ENCODE assay signal across 8 cellular contexts in the genomic region with DNA sequence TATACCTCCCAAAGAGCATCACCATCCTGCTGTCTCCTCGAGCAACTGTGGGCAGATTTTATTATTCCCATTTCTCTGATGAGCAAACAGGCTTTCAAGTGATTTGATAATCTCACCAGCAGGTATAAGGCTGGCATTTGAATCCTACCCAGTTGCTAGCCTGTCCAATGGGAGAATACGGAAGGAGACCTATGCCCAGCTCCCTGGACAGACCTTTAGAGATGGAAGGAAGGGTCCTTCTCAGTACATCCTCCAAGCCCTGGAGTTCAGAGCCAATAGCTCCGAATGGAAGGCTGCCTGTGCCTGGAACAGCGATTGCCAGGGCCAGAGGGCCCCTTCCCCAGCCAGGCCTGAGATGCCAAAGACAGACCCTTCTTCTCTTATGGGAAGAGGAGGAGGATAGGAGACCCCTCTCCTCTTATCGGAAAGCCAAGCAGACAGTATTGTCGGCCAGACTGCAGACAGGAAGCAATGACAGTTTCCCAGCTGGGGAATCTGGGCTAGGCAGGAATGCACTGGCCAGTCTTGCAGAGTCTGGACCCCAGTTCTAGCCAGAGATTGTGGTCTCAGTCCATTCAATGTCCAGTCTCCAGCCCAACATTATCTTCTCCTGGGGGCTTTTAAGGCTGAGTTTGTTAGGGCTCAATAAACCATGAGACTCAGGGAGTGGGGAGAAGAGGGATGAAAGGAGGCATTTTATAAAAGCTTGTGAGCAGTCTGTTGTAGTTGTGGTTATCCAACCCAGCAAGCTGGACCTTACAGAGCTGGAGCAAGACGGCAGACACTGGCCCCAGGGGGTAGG. TPM values are rescaled to one million over a fixed set of nuclear protein-coding genes. Genes with fewer than 3 reads are reported as not detected.
DNase-seq lines count a peak whose midpoint lies in the region; ATAC-seq, FAIRE-seq and TF ChIP-seq lines count a peak whose summit lies in the region.

No MANE protein-coding gene starts in this region.

- peak overlapping the region; percentile 98 for H3K4me2 ChIP-seq in GM12878 (ENCODE audit: control insufficient read depth, insufficient read depth)

- RAD21 ChIA-PET in GM12878 (lab: Charles Lee; ENCODE audit: unreplicated experiment), result interaction anchor here (1.0 to 5.2 kb wide), 3 partner anchors 27 to 41 kb away, joined by 3 to 39 read pairs (median 36); no protein-coding TSS in a partner anchor

- BruUV-seq in GM12878 (replicated peaks; lab: Mats Ljungman, UMichigan), result no TSS peak

- H3K4me1 Mint-ChIP-seq in activated CD4-positive, alpha-beta T cell treated with anti-CD3 and anti-CD28 coated beads, Interleukin-2, amount 10 ng/mL, durations not matched to agents 24 days and 14 days, result peaks cover 71% of the 10 kb centered on the region

- peak overlapping the region; percentile 88 for H3K4me3 Mint-ChIP-seq in activated CD4-positive, alpha-beta T cell treated with anti-CD3 and anti-CD28 coated beads, Interleukin-2, amount 10 ng/mL, durations not matched to agents 24 days and 14 days

- SMC1A ChIA-PET in GM12878 (lab: Charles Lee; ENCODE audit: uncharacterized antibody, unreplicated experiment), result interaction anchor here (2.4 to 4.9 kb wide), 2 partner anchors 27 to 41 kb away, joined by 8 to 27 read pairs; no protein-coding TSS in a partner anchor

- no peaks in the 10 kb centered on the region for H3K9me3 ChIP-seq in GM12878 (replicated peaks; ENCODE audit: control insufficient read depth, insufficient read depth, low read length)
- no peaks in the 10 kb centered on the region for H3K9me3 ChIP-seq in liver (ENCODE audit: control insufficient read depth in 4 of 4, low read length in 3 of 4)
- no peaks in the 10 kb centered on the region for H3K9me3 ChIP-seq in thymus (ENCODE audit: control insufficient read depth)

- H3K4me1 ChIP-seq in GM12878 (ENCODE audit: control insufficient read depth, insufficient read depth, low read length) (peaks cover 59% of the 10 kb centered on the region), liver (ENCODE audit: control insufficient read depth in 4 of 4, insufficient read depth in 4 of 4, low read length in 3 of 4) (peaks cover 16 to 62% (median 43%) of the 10 kb centered on the region in 4 donors), thymus (ENCODE audit: control insufficient read depth, insufficient read depth, low read length) (peaks cover 44% of the 10 kb centered on the region)

- TF ChIP-seq RAD21 in GM12878 (IDR thresholded peaks at IDR 0.05; ENCODE audit: insufficient read depth, low read depth, low read length), result no peak
- no peak for TF ChIP-seq RAD21 in liver (IDR thresholded peaks at IDR 0.05)

- in situ Hi-C loops in GM12878 (cut with MboI), result no loop called here

- no peak for TF ChIP-seq POLR2A in GM12878 (IDR thresholded peaks at IDR 0.05; ENCODE audit: low read depth, low read length)

- H3K4me3 ChIP-seq in GM12878, result peak overlapping the region; percentile 70
- peak overlapping the region; percentile 74 to 85 (median 83) for H3K4me3 ChIP-seq in liver (ENCODE audit: low read depth in 1 of 3, low read length in 3 of 3)
- peak overlapping the region; percentile 77 for H3K4me3 ChIP-seq in thymus (ENCODE audit: low read length)

- ATAC-seq in GM12878, result no peak
- ATAC-seq in HG03196 (IDR thresholded peaks at IDR 0.05; ENCODE audit: unreplicated experiment), result no peak

- CTCF ChIA-PET in GM12878 (lab: Yijun Ruan, JAX), result interaction anchor here (0.9 to 11.6 kb wide), 4 partner anchors 8 to 47 kb away, joined by 6 to 117 read pairs (median 50); no protein-coding TSS in a partner anchor

- no peaks in the 10 kb centered on the region for H3K9me3 Mint-ChIP-seq in activated CD4-positive, alpha-beta T cell treated with anti-CD3 and anti-CD28 coated beads, Interleukin-2, amount 10 ng/mL, durations not matched to agents 24 days and 14 days

- H3K79me2 ChIP-seq in GM12878 (ENCODE audit: control insufficient read depth, insufficient read depth, low read length), result peaks cover 51% of the 10 kb centered on the region

- H3K27ac Mint-ChIP-seq in activated CD4-positive, alpha-beta T cell treated with anti-CD3 and anti-CD28 coated beads, Interleukin-2, amount 10 ng/mL, durations not matched to agents 24 days and 14 days, result peak overlapping the region; percentile 69

- H3K27ac ChIP-seq in GM12878 (ENCODE audit: control insufficient read depth, insufficient read depth), result no peak overlapping the region
- H3K27ac ChIP-seq in liver (ENCODE audit: low read depth in 1 of 2, low read length in 2 of 2), result peak overlapping the region; percentile 58 to 66
- no peak overlapping the region for H3K27ac ChIP-seq in thymus (ENCODE audit: low read depth)

- FAIRE-seq in GM12878 (lab: Jason Lieb, UNC), result no peak

- H3K27me3 ChIP-seq in GM12878 (replicated peaks in 1 of 2; ENCODE audit: control insufficient read depth in 2 of 2, insufficient read depth in 2 of 2, low read length in 1 of 2) (no peaks in the 10 kb centered on the region; a peak in 1 of 4 replicates), liver (ENCODE audit: control insufficient read depth in 4 of 4, insufficient read depth in 4 of 4, low read length in 3 of 4) (no peaks in the 10 kb centered on the region), thymus (ENCODE audit: control insufficient read depth, insufficient read depth) (no peaks in the 10 kb centered on the region)

- intact Hi-C loops in activated CD4-positive, alpha-beta T cell treated with anti-CD3 and anti-CD28 coated beads, Interleukin-2, amount 10 ng/mL, durations not matched to agents 24 days and 14 days (cut with micrococcal nuclease), result loop anchor here (5.0 kb wide), 1 partner anchor 253 kb away; no protein-coding TSS in a partner anchor
- intact Hi-C loops in GM12878 (cut with micrococcal nuclease; ENCODE audit: unreplicated experiment), result loop anchor here (5.0 to 10.0 kb wide), 2 partner anchors 42 to 250 kb away; no protein-coding TSS in a partner anchor

- no peak overlapping the region for H2AFZ ChIP-seq in GM12878 (ENCODE audit: control insufficient read depth, low read depth, low read length)

- POLR2A ChIA-PET in GM12878 (lab: Charles Lee), result interaction anchor here (0.9 to 5.8 kb wide), 3 partner anchors 26 to 134 kb away, joined by 3 to 96 read pairs (median 3); no protein-coding TSS in a partner anchor

- no peak for DNase-seq in activated CD4-positive, alpha-beta T cell treated with anti-CD3 and anti-CD28 coated beads, Interleukin-2, amount 10 ng/mL, durations not matched to agents 24 days and 14 days
- no peak for DNase-seq in activated CD4-positive, alpha-beta T cell treated with anti-CD3 and anti-CD28 coated beads, Interleukin-2, amount 50 U/mL, for 1 hour
- DNase-seq in GM12878 (ENCODE audit: low read depth, low spot score) (no peak), NK-92 (lab: John Stamatoyannopoulos, UW; ENCODE audit: unreplicated experiment) (no peak)
- DNase-seq in stimulated activated CD4-positive, alpha-beta T cell treated with anti-CD3 and anti-CD28 coated beads, Interleukin-4, amount 100 ng/mL, for 4 hours, result no peak

- H4K20me1 ChIP-seq in GM12878 (ENCODE audit: control insufficient read depth, insufficient read depth), result 0 out of 2 replicates have a peak, but pooled peaks cover 2% of the 10 kb centered on the region

- TF ChIP-seq CTCF in GM12878 (IDR thresholded peaks at IDR 0.05 in 2 of 3, conservative IDR thresholded peaks at IDR 0.05 in 1 of 3; ENCODE audit: control insufficient read depth in 2 of 3, extremely low read depth in 1 of 3, insufficient read depth in 1 of 3, low read depth in 3 of 3, low read length in 3 of 3) (no peak), liver (IDR thresholded peaks at IDR 0.05; ENCODE audit: low read depth, low read length, missing input control) (no peak)

- H3K36me3 ChIP-seq in GM12878 (ENCODE audit: control insufficient read depth in 2 of 2, insufficient read depth in 2 of 2, low read length in 1 of 2) (no peaks in the 10 kb centered on the region), liver (ENCODE audit: control insufficient read depth in 4 of 4, insufficient read depth in 3 of 4, low read depth in 1 of 4, low read length in 3 of 4) (no peaks in the 10 kb centered on the region), thymus (ENCODE audit: control insufficient read depth, insufficient read depth) (no peaks in the 10 kb centered on the region)

- no peak for TF ChIP-seq EP300 in GM12878 (IDR thresholded peaks at IDR 0.05; ENCODE audit: borderline replicate concordance in 1 of 2, control insufficient read depth in 1 of 2, low read depth in 2 of 2, low read length in 2 of 2)

- H3K9ac ChIP-seq in GM12878 (ENCODE audit: control insufficient read depth, insufficient read depth, low read length), result peak overlapping the region; percentile 52
- peak overlapping the region; percentile 58 to 80 for H3K9ac ChIP-seq in liver (ENCODE audit: low read depth in 1 of 2, low read length in 2 of 2)

- WGBS in GM12878 (ENCODE audit: insufficient coverage, insufficient replicate concordance, low lambda C conversion rate, missing lambda C conversion rate), result 62% methylated on average over 7 of the region's 7 CpGs
- WGBS in liver, result 55% methylated on average over 7 of the region's 7 CpGs
- 80% methylated on average over 7 of the region's 7 CpGs for WGBS in thymus

- peaks cover 5% of the 10 kb centered on the region for H3K27me3 Mint-ChIP-seq in activated CD4-positive, alpha-beta T cell treated with anti-CD3 and anti-CD28 coated beads, Interleukin-2, amount 10 ng/mL, durations not matched to agents 24 days and 14 days

- peaks cover 26% of the 10 kb centered on the region for H3K36me3 Mint-ChIP-seq in activated CD4-positive, alpha-beta T cell treated with anti-CD3 and anti-CD28 coated beads, Interleukin-2, amount 10 ng/mL, durations not matched to agents 24 days and 14 days (ENCODE audit: low read depth)

RNA-seq across cellular contexts. Expression of a gene that starts 2.0 kb away (rescaled TPM):
- total RNA-seq in activated CD4-positive, alpha-beta T cell treated with anti-CD3 and anti-CD28 coated beads, Interleukin-2, amount 10 ng/mL, durations not matched to agents 24 days and 14 days, result 32.3 and 36.8 TPM in 2 replicates
- 9.6 and 13.0 TPM in 2 replicates for total RNA-seq in GM12878 (2013; cell fraction: nucleolus; rRNA removed)
- total RNA-seq in GM12878 (2014; rRNA removed), result 15.0 and 16.0 TPM in 2 replicates
- 7.7 and 8.1 TPM in 2 replicates for total RNA-seq in GM12878 (2014; rRNA removed; fragmentation: Illumina TruSeq; extraction: Trizol)
- total RNA-seq in GM12878 (2021), result 18.4 and 20.5 TPM in 2 replicates
- 3.6 TPM for polyA plus RNA-seq in GM12878 (2011; ENCODE audit: low read depth)
- 2.7 and 5.7 TPM in 2 replicates for polyA plus RNA-seq in GM12878 (2011; rRNA removed)
- polyA plus RNA-seq in GM12878 (2011; cell fraction: cytosol; rRNA removed), result 14.6 and 20.7 TPM in 2 replicates
- polyA plus RNA-seq in GM12878 (2011; cell fraction: nucleus; rRNA removed), result 10.7 and 12.4 TPM in 2 replicates
- 8.3 and 8.4 TPM in 2 replicates for polyA plus RNA-seq in GM12878 (2012)
- 8.6 and 9.1 TPM in 2 replicates for polyA plus RNA-seq in GM12878 (2014; fragmentation: Illumina TruSeq; extraction: Trizol)
- 1 to 10 TPM; 1.2 to 1.9 TPM for polyA plus RNA-seq in GM12878 (2014; fragmentation: Nextera tagmentation; extraction: Ambion mirVana)
- 11.1 and 14.9 TPM in 2 replicates for polyA plus RNA-seq in GM12878 (2014; rRNA removed)
- 1 to 10 TPM; 2.8 to 5.5 TPM for polyA plus RNA-seq in GM12878 (2016; fragmentation: Nextera tagmentation; extraction: Ambion mirVana)
- 10.1 and 13.3 TPM in 2 replicates for polyA minus RNA-seq in GM12878 (2011; rRNA and poly(A)+ RNA removed)
- polyA minus RNA-seq in GM12878 (2011; cell fraction: cytosol; rRNA and poly(A)+ RNA removed), result 5.2 and 7.2 TPM in 2 replicates
- polyA minus RNA-seq in GM12878 (2011; cell fraction: nucleus; rRNA and poly(A)+ RNA removed), result 1.3 and 3.7 TPM in 2 replicates
- 1 to 10 TPM; 2.6 to 7.4 TPM for total RNA-seq in liver
- polyA plus RNA-seq in liver, result 1 to 10 TPM in 1 of 2 donors, under 1 TPM in 1; 0.88 to 3.4 TPM
- polyA plus RNA-seq in thymus, result 22.6 TPM

RNA-seq across cellular contexts. Expression of a gene that starts 52.1 kb away (rescaled TPM):
- 2.8 and 5.2 TPM in 2 replicates for total RNA-seq in activated CD4-positive, alpha-beta T cell treated with anti-CD3 and anti-CD28 coated beads, Interleukin-2, amount 10 ng/mL, durations not matched to agents 24 days and 14 days
- 4.4 and 6.2 TPM in 2 replicates for total RNA-seq in GM12878 (2013; cell fraction: nucleolus; rRNA removed)
- total RNA-seq in GM12878 (2014; rRNA removed) (12.2 and 15.0 TPM in 2 replicates), GM12878 (2014; rRNA removed; fragmentation: Illumina TruSeq; extraction: Trizol) (5.0 and 6.6 TPM in 2 replicates), GM12878 (2021) (13.1 and 13.8 TPM in 2 replicates), liver (100 to 1,000 TPM; 162 to 287 TPM)
- 3.3 TPM for polyA plus RNA-seq in GM12878 (2011; ENCODE audit: low read depth)
- polyA plus RNA-seq in GM12878 (2011; rRNA removed) (5.8 and 17.5 TPM in 2 replicates), GM12878 (2014; fragmentation: Illumina TruSeq; extraction: Trizol) (1.6 and 5.9 TPM in 2 replicates), GM12878 (2014; fragmentation: Nextera tagmentation; extraction: Ambion mirVana) (under 1 TPM; 0.06 to 0.53 TPM), GM12878 (2014; rRNA removed) (14.0 and 21.6 TPM in 2 replicates), GM12878 (2016; fragmentation: Nextera tagmentation; extraction: Ambion mirVana) (10 to 100 TPM; 24.3 to 25.5 TPM), liver (100 to 1,000 TPM; 201 to 424 TPM), thymus (24.6 TPM)
- polyA plus RNA-seq in GM12878 (2011; cell fraction: cytosol; rRNA removed), result 21.8 and 36.4 TPM in 2 replicates
- 39.4 and 47.2 TPM in 2 replicates for polyA plus RNA-seq in GM12878 (2011; cell fraction: nucleus; rRNA removed)
- polyA plus RNA-seq in GM12878 (2012), result 7.6 and 8.0 TPM in 2 replicates
- 7.2 and 16.3 TPM in 2 replicates for polyA minus RNA-seq in GM12878 (2011; rRNA and poly(A)+ RNA removed)
- 6.3 and 7.8 TPM in 2 replicates for polyA minus RNA-seq in GM12878 (2011; cell fraction: cytosol; rRNA and poly(A)+ RNA removed)
- 6.4 and 14.3 TPM in 2 replicates for polyA minus RNA-seq in GM12878 (2011; cell fraction: nucleus; rRNA and poly(A)+ RNA removed)

Comparison
In these comparisons a context has a peak if more than half of its experiments do, and no peak if none do; other contexts are left out.
1. H3K27ac ChIP-seq: peak in liver (2 of 2); none in GM12878 (single experiment) and thymus (single experiment).
2. RNA of a gene that starts 52.1 kb away (total RNA-seq): 162 to 287 TPM in liver; 4.4 to 15.0 TPM in GM12878 and 2.8 to 5.2 TPM in activated CD4-positive, alpha-beta T cell treated with anti-CD3 and anti-CD28 coated beads, Interleukin-2, amount 10 ng/mL, durations not matched to agents 24 days and 14 days; every median in the first group is over 10 times any median in the second.
3. Peak in every context shown above with its lines, with median percentiles within 50 percentile points of each other: H3K4me3 ChIP-seq.